Comparison of ENCODE assay signal across 17 cellular contexts in genomic region chr11:33830903-33831648, GRCh38.
"Had no signal": no experiment of that assay in that cellular context is flagged by ENCODE, and none has a peak within 500 bp of the region (broad histone marks: within the 10 kb centered on the region; RNA-seq: fewer than 3 reads in every experiment).

No MANE protein-coding gene starts in this region.

- ATAC-seq: activated T-helper 17 cell treated with anti-CD3 and anti-CD28 coated beads, Interleukin-2, amount 50 U/mL, for 72 hours; natural killer cell treated with Interleukin-12 subunit alpha and Interleukin-12 subunit beta and Interleukin-15 and Interleukin-18, amount 100 ng/mL, for 72 hours; stimulated activated naive CD8-positive, alpha-beta T cell treated with anti-CD3 and anti-CD28 coated beads, Interleukin-15, Interleukin-2, amounts not matched to agents 100 U/mL and 50 U/mL, for 24 hours had no signal

- H2AFZ ChIP-seq: hepatocyte had no signal

- H3K27ac ChIP-seq: hepatocyte, left ventricle myocardium inferior, transverse colon, vagina had no signal

- H3K36me3 ChIP-seq: left ventricle myocardium inferior, transverse colon, vagina had no signal

- H3K79me2 ChIP-seq: hepatocyte had no signal

- H3K27me3 ChIP-seq: vagina had no signal

- H3K4me2 ChIP-seq: hepatocyte had no signal

- DNase-seq: activated CD4-positive, alpha-beta T cell treated with anti-CD3 and anti-CD28 coated beads for 1 hour; activated CD4-positive, alpha-beta T cell treated with anti-CD3 and anti-CD28 coated beads, Interleukin-2, amount 50 U/mL, for 4 hours; activated naive CD4-positive, alpha-beta T cell treated with anti-CD3 and anti-CD28 coated beads, Interleukin-2, amount 10 ng/mL, durations not matched to agents 7 days and 5 days; caudate nucleus; islet precursor cell; left ventricle myocardium inferior; mesenchymal stem cell; retina; stimulated activated CD4-positive, alpha-beta T cell treated with anti-CD3 and anti-CD28 coated beads, Interleukin-4, amount 100 ng/mL, for 24 hours; stimulated activated naive CD8-positive, alpha-beta T cell treated with anti-CD3 and anti-CD28 coated beads, Interleukin-15, Interleukin-2, amounts not matched to agents 100 U/mL and 50 U/mL, for 24 hours; T-helper 1 cell; T1000; transverse colon had no signal

- H3K4me3 ChIP-seq: hepatocyte, left ventricle myocardium inferior, transverse colon, vagina had no signal

- H3K9me3 ChIP-seq: left ventricle myocardium inferior, transverse colon, vagina had no signal
